ENCODE assay signal across 1 cellular context in genomic region chr13:25902946-25903345, GRCh38.
TF ChIP-seq lines count a peak whose summit lies in the region.

No MANE protein-coding gene starts in this region.

TF ChIP-seq in H1, 55 proteins besides CTCF, POLR2A, EP300 and RAD21 (continued from another document):
- TF ChIP-seq TAF7 (optimal IDR thresholded peaks at IDR 0.05; ENCODE audit: borderline replicate concordance, low read depth, low read length): no peak
- no peak for TF ChIP-seq JUND (IDR thresholded peaks at IDR 0.05; ENCODE audit: low read length)
- no peak for TF ChIP-seq CBX5 (IDR thresholded peaks at IDR 0.05; ENCODE audit: low read depth, low read length)
- no peak for TF ChIP-seq BRCA1 (IDR thresholded peaks at IDR 0.05; ENCODE audit: low read depth, low read length)
